Comparison of ENCODE assay signal across 8 cellular contexts in genomic region chr7:55415173-55415778, GRCh38. TPM values are rescaled to one million over a fixed set of nuclear protein-coding genes. Genes with fewer than 3 reads are reported as not detected.
DNase-seq lines count a peak whose midpoint lies in the region; ATAC-seq, FAIRE-seq and TF ChIP-seq lines count a peak whose summit lies in the region.

No MANE protein-coding gene starts in this region.

- ATAC-seq in thoracic aorta (ENCODE audit: insufficient number of reproducible peaks, low FRiP score, low read depth) = peak; percentile 55

- WGBS in GM23248 (ENCODE audit: low coverage in 1 of 2, low lambda C conversion rate in 2 of 2, missing lambda C conversion rate in 2 of 2), 2 experiments = 40 to 46% methylated on average over 6 of the region's 6 CpGs

- peak; percentile 75 for TF ChIP-seq CTCF in fibroblast of mammary gland (conservative IDR thresholded peaks at IDR 0.05; ENCODE audit: control insufficient read depth, insufficient read depth, low read depth, low read length)
- peak; percentile 62 for TF ChIP-seq CTCF in neutrophil (IDR thresholded peaks at IDR 0.05)
- TF ChIP-seq CTCF in thoracic aorta (IDR thresholded peaks at IDR 0.05) = peak; percentile 86

- no peaks in the 10 kb centered on the region for H3K9me2 ChIP-seq in GM23248 (ENCODE audit: insufficient read depth)

- H4K20me1 ChIP-seq in GM23248 (ENCODE audit: insufficient read depth) = no peaks in the 10 kb centered on the region

- DNase-seq in GM23248 = peak; percentile 91
- DNase-seq in Kasumi-1 (lab: John Stamatoyannopoulos, UW) = peak; percentile 85 to 92
- DNase-seq in RCC 7860 (ENCODE audit: low spot score) = peak; percentile 64
- peak; percentile 84 to 85 for DNase-seq in activated T-cell treated with anti-CD3 and anti-CD28 coated beads, Interleukin-2, amount 50 U/mL, for 48 hours
- DNase-seq in fibroblast of mammary gland (ENCODE audit: low read depth) = peak; percentile 67
- DNase-seq in thoracic aorta (ENCODE audit: low spot score) = peak; percentile 46

- H3F3A ChIP-seq in GM23248 (ENCODE audit: insufficient read depth) = 0 out of 2 replicates have a peak, but pooled peaks cover under 1% of the 10 kb centered on the region

- H3K27ac ChIP-seq in GM23248 (no peak overlapping the region), neutrophil (no peak overlapping the region), thoracic aorta (no peak overlapping the region)

- H3K4me2 ChIP-seq in GM23248 (ENCODE audit: unreplicated experiment) = no peak overlapping the region

- H3K4me1 ChIP-seq in GM23248 (ENCODE audit: insufficient read depth) (peaks cover 1% of the 10 kb centered on the region; the same call in 1 of the 2 replicates), neutrophil (ENCODE audit: control insufficient read depth in 1 of 2, insufficient read depth in 1 of 2, low read depth in 1 of 2, low read length in 1 of 2) (no peaks in the 10 kb centered on the region), thoracic aorta (ENCODE audit: control insufficient read depth in 1 of 2, low read depth in 2 of 2) (no peaks in the 10 kb centered on the region)

- no peak overlapping the region for H3K4me3 ChIP-seq in GM23248
- no peak overlapping the region for H3K4me3 ChIP-seq in fibroblast of mammary gland (ENCODE audit: control insufficient read depth, low read depth, low read length)
- no peak overlapping the region for H3K4me3 ChIP-seq in neutrophil (ENCODE audit: low read depth in 1 of 2, low read length in 1 of 2)
- no peak overlapping the region for H3K4me3 ChIP-seq in thoracic aorta

- no peaks in the 10 kb centered on the region for H3K36me3 ChIP-seq in GM23248 (ENCODE audit: low read depth)
- no peaks in the 10 kb centered on the region for H3K36me3 ChIP-seq in neutrophil
- H3K36me3 ChIP-seq in thoracic aorta = no peaks in the 10 kb centered on the region

- no peak overlapping the region for H2AFZ ChIP-seq in GM23248

- H3K9ac ChIP-seq in GM23248 = no peak overlapping the region

- H3K79me2 ChIP-seq in GM23248 (ENCODE audit: insufficient read depth) = no peaks in the 10 kb centered on the region

- in situ Hi-C loops in GM23248 (cut with MboI) = loop anchor here (10.0 kb wide), 1 partner anchor 640 kb away; no protein-coding TSS in a partner anchor

- FAIRE-seq in G401.6 (lab: Jason Lieb, UNC) (peak; percentile 96), RCC 7860 (lab: Jason Lieb, UNC) (peak; percentile 81)

- H3K9me3 ChIP-seq in GM23248 (ENCODE audit: low read depth) = no peaks in the 10 kb centered on the region
- no peaks in the 10 kb centered on the region for H3K9me3 ChIP-seq in neutrophil
- H3K9me3 ChIP-seq in thoracic aorta = no peaks in the 10 kb centered on the region

- H3K27me3 ChIP-seq in GM23248 (replicated peaks; ENCODE audit: insufficient read depth) (no peaks in the 10 kb centered on the region), neutrophil (no peaks in the 10 kb centered on the region), thoracic aorta (replicated peaks; ENCODE audit: insufficient read depth) (no peaks in the 10 kb centered on the region)

RNA-seq across cellular contexts. Expression of gene LANCL2, which starts 50.1 kb away (rescaled TPM):
- total RNA-seq in GM23248 (2014; rRNA removed; shearing (Covaris generic)) = 11.0 and 11.7 TPM in 2 replicates
- 12.8 and 13.8 TPM in 2 replicates for polyA plus RNA-seq in GM23248 (2016; fragmentation: Nextera tagmentation; extraction: Ambion mirVana)
- total RNA-seq in thoracic aorta = 10 to 100 TPM in 1 of 2 donors, 1 to 10 TPM in 1; 6.6 to 11.4 TPM
